13 cellular contexts compared by ENCODE assay signal in genomic region chr18:74895686-74896085, GRCh38.
DNase-seq lines count a peak whose midpoint lies in the region; ATAC-seq and TF ChIP-seq lines count a peak whose summit lies in the region.
"Had no signal": no experiment of that assay in that cellular context is flagged by ENCODE, and none has a peak within 500 bp of the region (broad histone marks: within the 10 kb centered on the region; RNA-seq: fewer than 3 reads in every experiment).

No MANE protein-coding gene starts in this region.

- H3K4me3 ChIP-seq in left ventricle myocardium inferior, result no peak overlapping the region
- no peak overlapping the region for H3K4me3 ChIP-seq in SJCRH30
- H3K4me3 ChIP-seq in foreskin fibroblast (ENCODE audit: low read depth in 1 of 2, low read length in 2 of 2), result no peak overlapping the region
- H3K4me3 ChIP-seq: lung, smooth muscle cell had no signal

- no peak for TF ChIP-seq CTCF in left ventricle myocardium inferior (IDR thresholded peaks at IDR 0.05; ENCODE audit: borderline replicate concordance)
- no peak for TF ChIP-seq CTCF in foreskin fibroblast (IDR thresholded peaks at IDR 0.05; ENCODE audit: low read depth, low read length)

- intact Hi-C loops in left ventricle myocardium inferior (cut with micrococcal nuclease) (no loop called here), Right ventricle myocardium inferior (cut with DNase I) (loop anchor here (5.0 to 10.0 kb wide), 3 partner anchors 241 to 582 kb away; partner anchors contain the start of gene TSHZ1)

- no peak overlapping the region for H3K4me3 Mint-ChIP-seq in stimulated activated naive B cell treated with anti-CD40 and anti-IgM and Interleukin-4, amounts not matched to agents 10 μg/mL and 1 μg/mL and 100 μg/mL, for 72 hours
- H3K4me3 Mint-ChIP-seq: activated B cell treated with CpG ODN at 0.5 μM for 24 hours had no signal

- H3K27ac ChIP-seq in left ventricle myocardium inferior (replicated peaks) (peak overlapping the region; percentile 7), SJCRH30 (no peak overlapping the region)
- H3K27ac ChIP-seq: neutrophil had no signal

- H3K9me3 Mint-ChIP-seq in stimulated activated naive B cell treated with anti-CD40 and anti-IgM and Interleukin-4, amounts not matched to agents 10 μg/mL and 1 μg/mL and 100 μg/mL, for 72 hours, result no peaks in the 10 kb centered on the region
- H3K9me3 Mint-ChIP-seq: activated B cell treated with CpG ODN at 0.5 μM for 24 hours had no signal

- H3K27me3 ChIP-seq in left ventricle myocardium inferior (ENCODE audit: low read depth) (no peaks in the 10 kb centered on the region), SJCRH30 (no peaks in the 10 kb centered on the region)
- H3K27me3 ChIP-seq: neutrophil had no signal

- H3K36me3 ChIP-seq in left ventricle myocardium inferior (peaks cover 2% of the 10 kb centered on the region), SJCRH30 (no peaks in the 10 kb centered on the region)

- no peak overlapping the region for H3K27ac Mint-ChIP-seq in stimulated activated naive B cell treated with anti-CD40 and anti-IgM and Interleukin-4, amounts not matched to agents 10 μg/mL and 1 μg/mL and 100 μg/mL, for 72 hours
- H3K27ac Mint-ChIP-seq: activated B cell treated with CpG ODN at 0.5 μM for 24 hours had no signal

- H3K4me1 Mint-ChIP-seq in stimulated activated naive B cell treated with anti-CD40 and anti-IgM and Interleukin-4, amounts not matched to agents 10 μg/mL and 1 μg/mL and 100 μg/mL, for 72 hours, result no peaks in the 10 kb centered on the region
- H3K4me1 Mint-ChIP-seq: activated B cell treated with CpG ODN at 0.5 μM for 24 hours had no signal

- DNase-seq in left ventricle myocardium inferior (no peak), Right ventricle myocardium inferior (ENCODE audit: missing footprints) (no peak), SJCRH30 (peak; percentile 9 to 66), foreskin fibroblast (peak; percentile 31 to 68), superior temporal gyrus (ENCODE audit: extremely low spot score) (peak; percentile 51), NOMO-1 treated with dmso at 0.1 percent for 144 hours (lab: John Stamatoyannopoulos, UW; ENCODE audit: unreplicated experiment) (no peak), NCI-H748 treated with DMSO at 0.1 percent for 48 hours (lab: John Stamatoyannopoulos, UW) (no peak)
- no peak for DNase-seq in stimulated activated naive B cell treated with anti-CD40 and anti-IgM and Interleukin-4, amounts not matched to agents 10 μg/mL and 1 μg/mL and 100 μg/mL, for 72 hours
- DNase-seq: activated B cell treated with CpG ODN at 0.5 μM for 24 hours, cerebellar nuclear complex had no signal

- no peaks in the 10 kb centered on the region for H3K27me3 Mint-ChIP-seq in stimulated activated naive B cell treated with anti-CD40 and anti-IgM and Interleukin-4, amounts not matched to agents 10 μg/mL and 1 μg/mL and 100 μg/mL, for 72 hours
- H3K27me3 Mint-ChIP-seq: activated B cell treated with CpG ODN at 0.5 μM for 24 hours had no signal

- peaks cover 3 to 17% of the 10 kb centered on the region in 2 donors for H3K36me3 Mint-ChIP-seq in stimulated activated naive B cell treated with anti-CD40 and anti-IgM and Interleukin-4, amounts not matched to agents 10 μg/mL and 1 μg/mL and 100 μg/mL, for 72 hours

- no peak for ATAC-seq in Right ventricle myocardium inferior
- ATAC-seq in stimulated activated naive B cell treated with anti-CD40 and anti-IgM and Interleukin-4, amounts not matched to agents 10 μg/mL and 1 μg/mL and 100 μg/mL, for 72 hours (replicated peaks), result no peak

- H3K9me3 ChIP-seq in left ventricle myocardium inferior (replicated peaks) (no peaks in the 10 kb centered on the region), SJCRH30 (replicated peaks) (no peaks in the 10 kb centered on the region)
- H3K9me3 ChIP-seq: neutrophil had no signal

- H3K4me1 ChIP-seq in left ventricle myocardium inferior (peaks cover 25% of the 10 kb centered on the region), SJCRH30 (peaks cover 25% of the 10 kb centered on the region)

Comparison
In these comparisons a context has a peak if more than half of its experiments do, and no peak if none do; other contexts are left out.
1. DNase-seq: peak in SJCRH30 (2 of 2), foreskin fibroblast (2 of 2) and superior temporal gyrus (single experiment); none in left ventricle myocardium inferior (single experiment), Right ventricle myocardium inferior (single experiment), NOMO-1 treated with dmso at 0.1 percent for 144 hours (single experiment), stimulated activated naive B cell treated with anti-CD40 and anti-IgM and Interleukin-4, amounts not matched to agents 10 μg/mL and 1 μg/mL and 100 μg/mL, for 72 hours (single experiment) and NCI-H748 treated with DMSO at 0.1 percent for 48 hours (single experiment).